Comparison of ENCODE assay signal across 21 cellular contexts in genomic region chr9:78312125-78312524, GRCh38. TPM values are rescaled to one million over a fixed set of nuclear protein-coding genes. Genes with fewer than 3 reads are reported as not detected.
DNase-seq lines count a peak whose midpoint lies in the region; ATAC-seq, FAIRE-seq and TF ChIP-seq lines count a peak whose summit lies in the region.
"Had no signal": no experiment of that assay in that cellular context is flagged by ENCODE, and none has a peak within 500 bp of the region (broad histone marks: within the 10 kb centered on the region; RNA-seq: fewer than 3 reads in every experiment).

No MANE protein-coding gene starts in this region.

- FAIRE-seq in A549 (lab: Jason Lieb, UNC): no peak
- FAIRE-seq: GM12891, GM18507 had no signal

- H3K27me3 Mint-ChIP-seq in Caco-2 (ENCODE audit: insufficient read depth, unreplicated experiment): no peaks in the 10 kb centered on the region
- H3K27me3 Mint-ChIP-seq: CD4-positive, alpha-beta memory T cell had no signal

- ATAC-seq in A549 (no peak), Panc1 (no peak), mucosa of descending colon (peak; percentile 19)

- H3K27me3 ChIP-seq in Panc1 (ENCODE audit: control insufficient read depth, insufficient read depth, low read length): no peaks in the 10 kb centered on the region
- H3K27me3 ChIP-seq in Caco-2 (replicated peaks; ENCODE audit: control insufficient read depth, insufficient read depth, low read length): no peaks in the 10 kb centered on the region
- H3K27me3 ChIP-seq: MG63, SJCRH30 had no signal

- H3K4me3 ChIP-seq in A549: no peak overlapping the region
- H3K4me3 ChIP-seq in Panc1 (ENCODE audit: low read depth in 2 of 2, low read length in 2 of 2): no peak overlapping the region
- H3K4me3 ChIP-seq in mucosa of descending colon: no peak overlapping the region
- H3K4me3 ChIP-seq in Caco-2 (ENCODE audit: low read depth, low read length): no peak overlapping the region
- H3K4me3 ChIP-seq: MG63, SJCRH30 had no signal

- no peak overlapping the region for H3K27ac Mint-ChIP-seq in Caco-2 (ENCODE audit: unreplicated experiment)
- H3K27ac Mint-ChIP-seq: CD4-positive, alpha-beta memory T cell; T-helper 1 cell treated with Interleukin-12 subunit alpha and Interleukin-12 subunit beta and Interleukin-4 antibody, amounts not matched to agents 30 μg/mL and 1 μg/mL, for 36 hours had no signal

- no peak for TF ChIP-seq CTCF in 22Rv1 (IDR thresholded peaks at IDR 0.05)
- TF ChIP-seq CTCF in A549 (IDR thresholded peaks at IDR 0.05): no peak
- TF ChIP-seq CTCF in Panc1 (IDR thresholded peaks at IDR 0.05): no peak
- no peak for TF ChIP-seq CTCF in mucosa of descending colon (IDR thresholded peaks at IDR 0.05)
- TF ChIP-seq CTCF in Caco-2 (IDR thresholded peaks at IDR 0.05; ENCODE audit: insufficient read depth in 1 of 2, low read depth in 1 of 2, low read length in 1 of 2, severe bottlenecking in 1 of 2, unreplicated experiment in 1 of 2): no peak

- TF ChIP-seq EP300 in A549 (IDR thresholded peaks at IDR 0.05): no peak

- intact Hi-C loops in Panc1 (cut with micrococcal nuclease; ENCODE audit: unreplicated experiment) (no loop called here), mucosa of descending colon (cut with DNase I, micrococcal nuclease) (loop anchor here in 1 of 2 donors (2.0 kb wide), 1 partner anchor 45 kb away; no protein-coding TSS in a partner anchor), Caco-2 (cut with micrococcal nuclease; ENCODE audit: unreplicated experiment) (no loop called here)

- no peak for TF ChIP-seq RAD21 in A549 (conservative IDR thresholded peaks at IDR 0.05 in 1 of 2, IDR thresholded peaks at IDR 0.05 in 1 of 2)

- POLR2A ChIA-PET in A549 (lab: Yijun Ruan, JAX): interaction anchor here (0.6 to 1.0 kb wide), 2 partner anchors 13 to 15 kb away, joined by 3 to 5 read pairs; partner anchors contain the start of gene PSAT1
- POLR2A ChIA-PET in Panc1 (lab: Charles Lee): no interaction called here
- POLR2A ChIA-PET in Caco-2 (lab: Charles Lee): no interaction called here

- no peak overlapping the region for H3K4me2 ChIP-seq in A549
- H3K4me2 ChIP-seq: KMS-11 had no signal

- TF ChIP-seq POLR2A in A549 (IDR thresholded peaks at IDR 0.05; ENCODE audit: low read length): no peak

- peak overlapping the region; percentile 90 for H3K27ac ChIP-seq in 22Rv1
- no peak overlapping the region for H3K27ac ChIP-seq in A549
- no peak overlapping the region for H3K27ac ChIP-seq in Panc1 (ENCODE audit: low read length)
- H3K27ac ChIP-seq: KMS-11, SJCRH30 had no signal

- H3K9me3 ChIP-seq in A549 (no peaks in the 10 kb centered on the region), Panc1 (ENCODE audit: control insufficient read depth, insufficient read depth, low read depth, low read length) (no peaks in the 10 kb centered on the region), mucosa of descending colon (no peaks in the 10 kb centered on the region), Caco-2 (no peaks in the 10 kb centered on the region)
- H3K9me3 ChIP-seq: MG63, SJCRH30 had no signal

- peaks cover 3% of the 10 kb centered on the region for H3K36me3 ChIP-seq in Panc1 (ENCODE audit: control insufficient read depth, insufficient read depth, low read length)
- H3K36me3 ChIP-seq in mucosa of descending colon (ENCODE audit: low read depth): no peaks in the 10 kb centered on the region
- H3K36me3 ChIP-seq in Caco-2 (ENCODE audit: control insufficient read depth, insufficient read depth, low read length): no peaks in the 10 kb centered on the region

- H3K36me3 Mint-ChIP-seq in Caco-2 (ENCODE audit: insufficient read depth, unreplicated experiment): peaks cover 70% of the 10 kb centered on the region

- DNase-seq in A549 (ENCODE audit: low read depth in 1 of 2, low spot score in 1 of 2) (no peak), Panc1 (ENCODE audit: low read depth, low spot score) (no peak), mucosa of descending colon (no peak), NOMO-1 (lab: John Stamatoyannopoulos, UW; ENCODE audit: unreplicated experiment in 2 of 2) (no peak), Caco-2 (no peak), 8988T (no peak)
- DNase-seq: Calu3; CD4-positive, alpha-beta memory T cell; H7; MG63; NCI-H1092; NCI-H146; NCI-H2029 treated with DMSO at 0.1 percent for 48 hours; NCI-H2171; NCI-H446 treated with DMSO at 0.1 percent for 48 hours had no signal

- in situ Hi-C loops in Panc1 (cut with HindIII; ENCODE audit: low pct_unique_long_range_greater_than_20kb, low sequenced_read_pairs): no loop called here

- WGBS in A549 (ENCODE audit: missing lambda C conversion rate): 68% methylated on average over 7 of the region's 7 CpGs

- BruUV-seq in Panc1 (replicated peaks; lab: Mats Ljungman, UMichigan) (TSS peak; percentile 38), Caco-2 (replicated peaks; lab: Mats Ljungman, UMichigan) (no TSS peak)

- H3K4me1 ChIP-seq in A549: peaks cover 7% of the 10 kb centered on the region; the same call in 1 of the 3 replicates
- peaks cover 4% of the 10 kb centered on the region; the same call in 1 of the 2 replicates for H3K4me1 ChIP-seq in Panc1 (ENCODE audit: control insufficient read depth, insufficient read depth, low read length)
- no peaks in the 10 kb centered on the region for H3K4me1 ChIP-seq in mucosa of descending colon (ENCODE audit: low read depth)
- no peaks in the 10 kb centered on the region for H3K4me1 ChIP-seq in Caco-2
- H3K4me1 ChIP-seq: SJCRH30 had no signal

- H3K4me3 Mint-ChIP-seq in Caco-2 (ENCODE audit: unreplicated experiment): no peak overlapping the region
- H3K4me3 Mint-ChIP-seq: CD4-positive, alpha-beta memory T cell; T-helper 1 cell treated with Interleukin-12 subunit alpha and Interleukin-12 subunit beta and Interleukin-4 antibody, amounts not matched to agents 30 μg/mL and 1 μg/mL, for 36 hours had no signal

- CTCF ChIA-PET in A549 (lab: Yijun Ruan, JAX): interaction anchor here (1.2 kb wide), 1 partner anchor 44 kb away, joined by 3 read pairs; no protein-coding TSS in a partner anchor
- CTCF ChIA-PET in Panc1 (lab: Charles Lee): interaction anchor here (0.5 kb wide), 1 partner anchor 52 kb away, joined by 3 read pairs; no protein-coding TSS in a partner anchor
- CTCF ChIA-PET in Caco-2 (lab: Charles Lee): no interaction called here

- H3K9me3 Mint-ChIP-seq in Caco-2 (ENCODE audit: unreplicated experiment): no peaks in the 10 kb centered on the region
- H3K9me3 Mint-ChIP-seq: CD4-positive, alpha-beta memory T cell; T-helper 1 cell treated with Interleukin-12 subunit alpha and Interleukin-12 subunit beta and Interleukin-4 antibody, amounts not matched to agents 30 μg/mL and 1 μg/mL, for 36 hours had no signal

- H3K4me1 Mint-ChIP-seq in Caco-2 (ENCODE audit: low read depth, unreplicated experiment): no peaks in the 10 kb centered on the region

TF ChIP-seq in A549, 52 proteins besides CTCF, POLR2A, EP300 and RAD21:
- TF ChIP-seq RCOR1 (IDR thresholded peaks at IDR 0.05; ENCODE audit: low read depth, low read length) (no peak), FOSL2 (IDR thresholded peaks at IDR 0.05) (no peak), FOSL2 (CRISPR knock-in tag; IDR thresholded peaks at IDR 0.05) (0 out of 2 replicates have a peak, but pooled peaks have one; percentile 19), RARB (CRISPR knock-in tag; IDR thresholded peaks at IDR 0.05) (no peak)

RNA-seq across cellular contexts. Expression of gene PSAT1, which starts 15.2 kb away (rescaled TPM):
- polyA plus RNA-seq in A549 (2011; rRNA removed) (383 and 529 TPM in 2 replicates), A549 (2017; fragmentation: RNase III; extraction: RNeasy Plus Mini Kit Qiagen cat#74134 plus additional on column Dnase treatment) (196 to 239 TPM (median 200 TPM) in 3 replicates)
- polyA plus RNA-seq in A549 (2012; cell fraction: cytosol; rRNA removed): 164 and 182 TPM in 2 replicates
- 92.2 and 121 TPM in 2 replicates for polyA plus RNA-seq in A549 (2012; cell fraction: nucleus; rRNA removed)
- polyA minus RNA-seq in A549 (2011; rRNA and poly(A)+ RNA removed): 226 and 254 TPM in 2 replicates
- total RNA-seq in Panc1 (2021; ENCODE audit: unreplicated experiment) (71.8 TPM), mucosa of descending colon (1 to 10 TPM; 1.2 to 7.2 (median 3.4) TPM), Caco-2 (2022) (93.6 and 112 TPM in 2 replicates)
- polyA plus RNA-seq in Panc1 (2012; ENCODE audit: insufficient read length): 130 TPM
